In the genomic region with DNA sequence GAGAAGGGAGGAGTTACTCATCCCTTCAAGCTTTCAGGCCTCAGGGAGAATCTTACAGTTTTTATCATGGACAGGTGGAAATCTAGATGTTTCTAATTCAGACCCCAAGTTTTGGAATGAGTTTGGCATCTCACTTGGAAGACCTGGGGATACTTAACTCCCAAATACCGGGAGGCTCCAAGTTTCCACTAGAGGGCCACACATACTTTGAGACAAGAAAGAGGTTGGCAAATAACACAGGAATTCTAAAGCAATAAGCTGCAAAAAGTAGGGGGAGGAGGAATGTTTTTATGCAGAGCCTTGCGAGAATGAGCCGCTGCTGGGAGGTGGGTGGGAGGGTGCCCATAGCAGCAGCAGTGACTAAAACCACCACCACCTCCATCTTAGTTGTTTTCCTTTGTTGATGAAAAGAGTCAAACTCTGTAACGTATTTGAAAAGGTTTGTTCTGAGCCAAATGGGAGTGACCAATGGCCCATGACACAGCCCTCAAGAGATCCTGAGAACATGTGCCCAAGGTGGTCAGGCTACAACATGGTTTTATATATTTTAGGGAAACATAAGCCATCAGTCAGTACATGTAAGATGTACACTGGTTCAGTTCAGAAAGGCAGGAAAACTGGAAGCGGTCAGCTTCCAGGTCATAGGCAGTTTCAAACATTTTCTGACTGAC, we compare ENCODE assay signal across 9 cellular contexts. TPM values are rescaled to one million over a fixed set of nuclear protein-coding genes. Genes with fewer than 3 reads are reported as not detected.
DNase-seq lines count a peak whose midpoint lies in the region; ATAC-seq, FAIRE-seq and TF ChIP-seq lines count a peak whose summit lies in the region.
"Had no signal": no experiment of that assay in that cellular context is flagged by ENCODE, and none has a peak within 500 bp of the region (broad histone marks: within the 10 kb centered on the region; RNA-seq: fewer than 3 reads in every experiment).

No MANE protein-coding gene starts in this region.

- TF ChIP-seq POLR2A in heart left ventricle (IDR thresholded peaks at IDR 0.05): no peak

- H3K9me3 ChIP-seq in heart left ventricle (no peaks in the 10 kb centered on the region), kidney (ENCODE audit: control insufficient read depth in 1 of 2, low read length in 2 of 2) (no peaks in the 10 kb centered on the region)

- 45 to 62% (median 49%) methylated on average over 5 of the region's 5 CpGs for WGBS in heart left ventricle, 4 donors

- H3K27ac ChIP-seq in heart left ventricle (no peak overlapping the region), kidney (ENCODE audit: low read depth in 2 of 2, low read length in 2 of 2) (no peak overlapping the region)

- peaks cover 0 to 4% (median 0%) of the 10 kb centered on the region in 12 donors for H3K4me1 ChIP-seq in heart left ventricle
- H3K4me1 ChIP-seq in kidney (ENCODE audit: control insufficient read depth in 1 of 2, insufficient read depth in 1 of 2, low read depth in 1 of 2, low read length in 2 of 2): no peaks in the 10 kb centered on the region

- TF ChIP-seq CTCF in heart left ventricle (IDR thresholded peaks at IDR 0.05) (peak in 9 of 12 donors; percentile 6 to 49 (median 29)), kidney (IDR thresholded peaks at IDR 0.05; ENCODE audit: borderline replicate concordance, extremely low read depth, insufficient read depth) (peak; percentile 36)

- H3K36me3 ChIP-seq in heart left ventricle: no peaks in the 10 kb centered on the region
- no peaks in the 10 kb centered on the region for H3K36me3 ChIP-seq in kidney (ENCODE audit: control insufficient read depth in 1 of 2, insufficient read depth in 2 of 2, low read length in 2 of 2)

- intact Hi-C loops in heart left ventricle (cut with DNase I): loop anchor here in 1 of 10 donors (10.0 kb wide), 1 partner anchor 82 kb away; no protein-coding TSS in a partner anchor
- intact Hi-C loops in left cardiac atrium (cut with DNase I): no loop called here
- intact Hi-C loops in kidney (cut with DNase I): no loop called here

- no peaks in the 10 kb centered on the region for H3K27me3 ChIP-seq in heart left ventricle

- FAIRE-seq in kidney (lab: Jason Lieb, UNC) (no peak), urothelium cell line (lab: Jason Lieb, UNC) (no peak)

- DNase-seq in heart left ventricle (no peak), left cardiac atrium (no peak), astrocyte of the hippocampus (ENCODE audit: low read depth, low spot score) (peak; percentile 7), kidney (no peak), urothelium cell line (ENCODE audit: low spot score) (peak; percentile 70), NCI-H510A treated with DMSO at 0.1 percent for 48 hours (lab: John Stamatoyannopoulos, UW) (no peak), NCI-H2081 (lab: John Stamatoyannopoulos, UW) (no peak), NCI-H1105 treated with DMSO at 0.1 percent for 48 hours (lab: John Stamatoyannopoulos, UW) (no peak)
- DNase-seq: NCI-H1417 had no signal

- H3K4me3 ChIP-seq in heart left ventricle (no peak overlapping the region), kidney (ENCODE audit: low read length in 2 of 2) (no peak overlapping the region)

- H3K9ac ChIP-seq in kidney (ENCODE audit: low read length in 2 of 2): no peak overlapping the region

- ATAC-seq in heart left ventricle (no peak), left cardiac atrium (no peak)

RNA-seq across cellular contexts. Expression of a gene that starts 34.2 kb away (rescaled TPM):
- total RNA-seq in heart left ventricle (100 to 1,000 TPM; 127 to 654 (median 294) TPM), left cardiac atrium (100 to 1,000 TPM; 295 to 632 TPM), kidney (201 TPM)
- polyA plus RNA-seq in heart left ventricle (100 to 1,000 TPM; 199 to 242 TPM), kidney (ENCODE audit: insufficient read depth, low read depth, low replicate concordance) (476 TPM)

RNA-seq across cellular contexts. Expression of a gene that starts 54.4 kb away (rescaled TPM):
- total RNA-seq in heart left ventricle: under 1 TPM in 2 of 9 donors, not detected in 7; 0.38 to 0.61 TPM
- under 1 TPM in 1 of 2 donors, not detected in 1; 0.12 TPM for polyA plus RNA-seq in heart left ventricle
- total RNA-seq in left cardiac atrium: not detected
- total RNA-seq in kidney: 0.38 TPM
- polyA plus RNA-seq in kidney (ENCODE audit: insufficient read depth, low read depth, low replicate concordance): not detected

RNA-seq across cellular contexts. Expression of a gene that starts 55.7 kb away (rescaled TPM):
- 10 to 100 TPM in 2 of 9 donors, 1 to 10 TPM in 7; 2.5 to 39.9 (median 5.2) TPM for total RNA-seq in heart left ventricle
- polyA plus RNA-seq in heart left ventricle: 1 to 10 TPM; 1.1 to 6.3 TPM
- 10 to 100 TPM in 1 of 2 donors, 1 to 10 TPM in 1; 6.9 to 16.1 TPM for total RNA-seq in left cardiac atrium
- 15.4 TPM for total RNA-seq in kidney
- 6.0 TPM for polyA plus RNA-seq in kidney (ENCODE audit: insufficient read depth, low read depth, low replicate concordance)

Comparison
In these comparisons a context has a peak if more than half of its experiments do, and no peak if none do; other contexts are left out.
1. DNase-seq: peak in astrocyte of the hippocampus (single experiment) and urothelium cell line (single experiment); none in heart left ventricle (0 of 5), left cardiac atrium (single experiment), kidney (single experiment), NCI-H510A treated with DMSO at 0.1 percent for 48 hours (single experiment), NCI-H2081 (0 of 2) and NCI-H1105 treated with DMSO at 0.1 percent for 48 hours (single experiment).